23 cellular contexts compared by ENCODE assay signal in the genomic region with DNA sequence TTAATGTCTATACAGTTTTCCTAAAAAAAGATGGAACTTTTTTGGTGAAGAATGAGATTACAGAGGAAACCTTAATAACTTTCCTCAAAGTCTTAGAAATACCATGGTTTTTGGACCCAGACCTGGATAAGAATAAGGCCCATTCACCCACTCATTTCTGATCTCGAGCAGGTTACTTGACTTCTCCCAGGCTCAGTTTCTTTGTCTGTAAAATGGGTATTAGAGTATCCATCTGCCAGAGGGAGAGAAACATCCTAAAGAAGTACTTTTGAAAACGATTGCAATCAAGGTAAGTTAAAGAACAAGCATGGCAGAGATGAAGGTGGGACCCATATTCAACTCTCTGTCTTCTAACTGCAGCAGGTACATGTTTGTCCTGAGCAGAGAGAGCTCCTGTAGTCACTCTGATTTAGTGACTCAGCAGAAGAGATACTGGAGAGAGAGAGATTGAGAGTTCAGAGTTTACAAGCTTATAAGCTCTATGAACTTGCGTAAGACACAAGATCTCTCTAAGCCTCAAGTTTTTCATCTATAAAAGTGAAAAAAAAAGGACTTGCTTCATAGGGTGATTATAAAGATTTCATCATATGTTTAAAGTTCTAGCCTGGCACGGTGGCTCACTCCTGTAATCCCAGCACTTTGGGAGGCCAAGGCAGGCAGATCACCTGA.
"Had no signal": no experiment of that assay in that cellular context is flagged by ENCODE, and none has a peak within 500 bp of the region (broad histone marks: within the 10 kb centered on the region; RNA-seq: fewer than 3 reads in every experiment).

No MANE protein-coding gene starts in this region.

- H3K4me1 Mint-ChIP-seq: activated CD4-positive, alpha-beta T cell treated with anti-CD3 and anti-CD28 coated beads for 36 hours; nephron progenitor cell had no signal

- DNase-seq: activated B cell treated with CpG ODN at 0.5 μM for 24 hours; activated CD4-positive, alpha-beta T cell treated with anti-CD3 and anti-CD28 coated beads for 36 hours; activated CD4-positive, alpha-beta T cell treated with anti-CD3 and anti-CD28 coated beads, Interleukin-2, amount 50 U/mL, for 4 hours; activated CD8-positive, alpha-beta memory T cell treated with anti-CD3 and anti-CD28 coated beads, Interleukin-2, amount 50 U/mL, for 48 hours; activated naive CD4-positive, alpha-beta T cell; activated T-cell treated with anti-CD3 and anti-CD28 coated beads, Interleukin-2, amount 50 U/mL, for 4 hours; amniotic stem cell; effector memory CD4-positive, alpha-beta T cell; gastrocnemius medialis; islet precursor cell; left cardiac atrium; nephron progenitor cell; right lobe of liver; stimulated activated CD4-positive, alpha-beta T cell treated with anti-CD3 and anti-CD28 coated beads, Interleukin-4, amount 100 ng/mL, for 1 hour; stimulated activated naive CD4-positive, alpha-beta T cell treated with Interleukin-2 at 50 U/mL for 16 hours; T1000; upper lobe of right lung had no signal

- H3K27ac ChIP-seq: breast epithelium, gastrocnemius medialis, parathyroid adenoma, right lobe of liver, upper lobe of right lung had no signal

- H3K4me1 ChIP-seq: breast epithelium, right lobe of liver, upper lobe of right lung had no signal

- ATAC-seq: activated CD4-positive, alpha-beta T cell treated with anti-CD3 and anti-CD28 coated beads for 36 hours; activated T-cell treated with anti-CD3 and anti-CD28 coated beads, Interleukin-2, amount 50 U/mL, for 4 hours; gastrocnemius medialis; left cardiac atrium; right lobe of liver; upper lobe of right lung had no signal

- H3K27ac Mint-ChIP-seq: activated B cell treated with CpG ODN at 0.5 μM for 24 hours; activated CD4-positive, alpha-beta T cell treated with anti-CD3 and anti-CD28 coated beads for 36 hours; activated naive CD8-positive, alpha-beta T cell; activated T-helper 2 cell treated with anti-CD3 and anti-CD28 coated beads, Interferon-gamma antibody, Interleukin-2, Interleukin-4, amounts not matched to agents 10 μg/mL and 5 μg/mL and 100 μg/mL, durations not matched to agents 14 hours and 24 hours and 36 hours; memory B cell; nephron progenitor cell had no signal

- H3K9me3 ChIP-seq: breast epithelium, gastrocnemius medialis, right lobe of liver, upper lobe of right lung had no signal

- H3K36me3 Mint-ChIP-seq: activated naive CD8-positive, alpha-beta T cell; memory B cell had no signal

- H3K9me3 Mint-ChIP-seq: activated B cell treated with CpG ODN at 0.5 μM for 24 hours; activated T-cell treated with anti-CD3 and anti-CD28 coated beads, Interleukin-2, amount 50 U/mL, for 4 hours; activated T-helper 2 cell treated with anti-CD3 and anti-CD28 coated beads, Interferon-gamma antibody, Interleukin-2, Interleukin-4, amounts not matched to agents 10 μg/mL and 5 μg/mL and 100 μg/mL, durations not matched to agents 14 hours and 24 hours and 36 hours; central memory CD8-positive, alpha-beta T cell; memory B cell; nephron progenitor cell had no signal

- H3K4me3 Mint-ChIP-seq: activated B cell treated with CpG ODN at 0.5 μM for 24 hours; activated CD4-positive, alpha-beta T cell treated with anti-CD3 and anti-CD28 coated beads for 36 hours; activated naive CD8-positive, alpha-beta T cell; activated T-cell treated with anti-CD3 and anti-CD28 coated beads, Interleukin-2, amount 50 U/mL, for 4 hours; central memory CD8-positive, alpha-beta T cell; memory B cell; nephron progenitor cell had no signal

- H3K4me3 ChIP-seq: breast epithelium, gastrocnemius medialis, right lobe of liver, upper lobe of right lung had no signal

- H3K27me3 ChIP-seq: breast epithelium, gastrocnemius medialis, right lobe of liver, upper lobe of right lung had no signal

- H3K36me3 ChIP-seq: breast epithelium, gastrocnemius medialis, right lobe of liver, upper lobe of right lung had no signal
